Comparison of ENCODE assay signal across 19 cellular contexts in the genomic region with DNA sequence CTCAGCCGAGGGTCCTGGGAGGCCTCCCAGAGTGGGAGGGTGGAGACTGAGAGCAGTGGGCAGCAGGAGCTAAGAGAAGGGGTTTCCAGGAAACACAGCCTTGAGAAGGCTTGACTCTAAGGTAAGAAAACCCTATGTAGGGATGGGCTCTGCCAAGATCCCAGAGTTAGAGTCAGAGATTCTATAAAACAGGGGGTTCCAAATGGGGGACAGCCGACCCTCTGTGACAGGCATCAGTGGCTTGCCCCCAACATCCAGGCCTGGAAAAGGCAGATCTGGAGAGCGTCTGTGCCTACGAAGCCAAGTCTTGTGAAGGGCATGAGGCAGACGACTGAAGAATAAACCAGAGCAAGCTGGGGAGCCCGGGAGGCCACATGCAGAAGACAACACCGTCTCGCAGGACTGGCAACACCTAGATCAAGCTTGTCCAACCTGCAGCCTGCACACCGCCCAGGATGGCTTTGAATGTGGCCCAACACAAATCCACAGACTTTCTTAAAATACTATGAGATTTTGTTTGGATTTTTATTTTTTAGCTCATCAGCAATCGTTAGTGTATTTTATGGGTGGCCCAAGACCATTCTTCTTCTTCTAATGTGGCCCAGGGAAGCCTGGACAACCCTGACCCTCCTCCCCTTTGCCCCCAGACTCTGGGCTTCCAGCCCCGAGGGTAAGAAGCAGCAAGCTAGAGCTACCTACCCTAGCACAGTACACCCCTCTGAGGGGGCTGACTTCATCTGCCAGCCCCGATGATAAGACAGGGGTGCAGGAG. TPM values are rescaled to one million over a fixed set of nuclear protein-coding genes. Genes with fewer than 3 reads are reported as not detected.
"Had no signal": no experiment of that assay in that cellular context is flagged by ENCODE, and none has a peak within 500 bp of the region (broad histone marks: within the 10 kb centered on the region; RNA-seq: fewer than 3 reads in every experiment).

No MANE protein-coding gene starts in this region.

- H3K27ac ChIP-seq: epithelial cell of prostate, tibial nerve had no signal

- ATAC-seq: T-helper 17 cell had no signal

- H3K36me3 ChIP-seq: tibial nerve had no signal

- H3K27me3 ChIP-seq: tibial nerve had no signal

- DNase-seq: activated CD4-positive, alpha-beta T cell treated with anti-CD3 and anti-CD28 coated beads for 4 hours; activated CD4-positive, alpha-beta T cell treated with anti-CD3 and anti-CD28 coated beads, Interleukin-2, amount 50 U/mL, for 48 hours; activated CD4-positive, CD25-positive, alpha-beta regulatory T cell; activated effector memory CD4-positive, alpha-beta T cell treated with anti-CD3 and anti-CD28 coated beads, Interleukin-2, amount 50 U/mL, for 16 hours; activated naive CD4-positive, alpha-beta T cell treated with anti-CD3 and anti-CD28 coated beads, Interleukin-2, amount 10 ng/mL, durations not matched to agents 7 days and 5 days; activated T-cell treated with anti-CD3 and anti-CD28 coated beads for 4 hours; central memory CD4-positive, alpha-beta T cell; naive B cell; stimulated activated CD4-positive, alpha-beta T cell treated with anti-CD3 and anti-CD28 coated beads, Interleukin-4, amount 100 ng/mL, for 24 hours; T-helper 17 cell had no signal

- H3K4me3 ChIP-seq: tibial nerve had no signal

- H3K4me1 ChIP-seq: tibial nerve had no signal

RNA-seq across cellular contexts. Expression of gene PRMT8, which starts 42.1 kb away (rescaled TPM):
- total RNA-seq: fibroblast of villous mesenchyme, kidney epithelial cell, liver, mucosa of gallbladder, omental fat pad, posterior vena cava, renal cortical epithelial cell, T-helper 17 cell, tibial nerve had no signal
